14 cellular contexts compared by ENCODE assay signal in the genomic region with DNA sequence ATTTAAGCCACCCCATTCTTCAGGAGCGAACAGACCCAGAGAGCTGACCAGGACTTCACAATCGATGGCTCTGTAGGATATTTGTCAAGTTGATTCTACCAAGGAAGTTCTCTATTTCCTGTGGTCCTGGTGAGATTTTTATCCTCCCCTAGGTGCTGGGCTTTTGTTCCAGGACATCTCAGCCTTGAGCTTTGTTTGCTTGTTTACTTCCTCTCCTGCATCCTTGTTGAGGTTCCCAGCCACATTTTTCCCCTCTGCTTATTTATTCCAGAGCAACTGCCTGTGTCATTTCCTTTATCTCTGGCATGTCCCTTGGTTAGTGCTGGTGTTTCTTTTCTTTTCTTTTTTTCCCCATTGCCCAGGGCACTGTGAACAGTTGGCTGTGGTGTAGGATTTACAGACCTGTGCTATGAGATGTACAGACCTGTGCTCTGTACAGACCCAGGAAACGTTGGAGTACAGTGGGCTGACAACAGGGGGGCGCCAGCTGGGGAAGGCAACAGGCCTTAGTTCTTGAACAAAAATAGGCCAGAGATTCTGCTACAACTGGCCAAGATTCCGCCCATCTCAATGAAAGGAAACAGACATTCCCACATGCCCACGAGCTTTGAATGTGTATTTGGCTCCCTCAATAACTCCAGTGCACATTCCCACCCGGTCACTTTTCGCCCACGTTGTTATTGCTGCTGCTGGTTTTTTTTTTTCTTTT.
A peak's percentile ranks its signal among the peaks of the same experiment; 100 is the strongest.
DNase-seq lines count a peak whose midpoint lies in the region; ATAC-seq, FAIRE-seq and TF ChIP-seq lines count a peak whose summit lies in the region.
"Had no signal": no experiment of that assay in that cellular context is flagged by ENCODE, and none has a peak within 500 bp of the region (broad histone marks: within the 10 kb centered on the region; RNA-seq: fewer than 3 reads in every experiment).

No MANE protein-coding gene starts in this region.

- DNase-seq in DMS53 treated with DMSO at 0.1 percent for 48 hours (lab: John Stamatoyannopoulos, UW; ENCODE audit: unreplicated experiment) (peak; percentile 3), DMS53 (lab: John Stamatoyannopoulos, UW) (no peak), dermis blood vessel endothelial cell (peak; percentile 38), kidney (no peak), uterus (no peak), occipital lobe (lab: John Stamatoyannopoulos, UW) (no peak), lower lobe of right lung (no peak)
- no peak for DNase-seq in activated effector memory CD4-positive, alpha-beta T cell treated with anti-CD3 and anti-CD28 coated beads, Interleukin-2, amount 50 U/mL, for 16 hours
- DNase-seq: activated CD8-positive, alpha-beta memory T cell treated with anti-CD3 and anti-CD28 coated beads, Interleukin-2, amount 50 U/mL, for 4 hours; activated naive CD8-positive, alpha-beta T cell treated with anti-CD3 and anti-CD28 coated beads, Interleukin-2, amount 10 ng/mL, durations not matched to agents 7 days and 5 days; foreskin keratinocyte; naive thymus-derived CD4-positive, alpha-beta T cell; NCI-H526 had no signal

- H3K4me3 ChIP-seq in kidney (ENCODE audit: low read length in 2 of 2) (no peak overlapping the region), uterus (no peak overlapping the region), lower lobe of right lung (no peak overlapping the region)

- H3K27me3 ChIP-seq in uterus (no peaks in the 10 kb centered on the region), lower lobe of right lung (ENCODE audit: low read depth) (no peaks in the 10 kb centered on the region)
- H3K27me3 ChIP-seq: foreskin keratinocyte had no signal

- ATAC-seq in lower lobe of right lung = no peak
- ATAC-seq: foreskin keratinocyte; naive thymus-derived CD4-positive, alpha-beta T cell had no signal

- FAIRE-seq in kidney (lab: Jason Lieb, UNC) = no peak

- intact Hi-C loops in kidney (cut with DNase I) (no loop called here), uterus (cut with DNase I; ENCODE audit: low total_unique reads) (no loop called here), lower lobe of right lung (cut with DNase I) (no loop called here)

- H3K9me3 ChIP-seq in kidney (ENCODE audit: control insufficient read depth in 1 of 2, low read length in 2 of 2) (no peaks in the 10 kb centered on the region), uterus (no peaks in the 10 kb centered on the region), lower lobe of right lung (no peaks in the 10 kb centered on the region)

- TF ChIP-seq POLR2A in uterus (IDR thresholded peaks at IDR 0.05) = no peak

- H3K9ac ChIP-seq in kidney (ENCODE audit: low read length in 2 of 2) = no peak overlapping the region

- H3K27ac ChIP-seq in kidney (ENCODE audit: low read depth in 2 of 2, low read length in 2 of 2) (peak overlapping the region; percentile 35 to 76), uterus (peak overlapping the region; percentile 17 to 45), lower lobe of right lung (no peak overlapping the region)
- H3K27ac ChIP-seq: foreskin keratinocyte, VCaP had no signal

- TF ChIP-seq CTCF in kidney (IDR thresholded peaks at IDR 0.05; ENCODE audit: borderline replicate concordance, extremely low read depth, insufficient read depth) (no peak), uterus (IDR thresholded peaks at IDR 0.05) (no peak), lower lobe of right lung (IDR thresholded peaks at IDR 0.05) (no peak)

- H3K36me3 ChIP-seq in kidney (ENCODE audit: control insufficient read depth in 1 of 2, insufficient read depth in 2 of 2, low read length in 2 of 2) = no peaks in the 10 kb centered on the region
- no peaks in the 10 kb centered on the region for H3K36me3 ChIP-seq in uterus
- no peaks in the 10 kb centered on the region for H3K36me3 ChIP-seq in lower lobe of right lung

- H3K4me1 ChIP-seq in kidney (ENCODE audit: control insufficient read depth in 1 of 2, insufficient read depth in 1 of 2, low read depth in 1 of 2, low read length in 2 of 2) (peaks cover 0 to 2% of the 10 kb centered on the region in 2 donors), uterus (no peaks in the 10 kb centered on the region), lower lobe of right lung (no peaks in the 10 kb centered on the region)

Comparison
In these comparisons a context has a peak if more than half of its experiments do, and no peak if none do; other contexts are left out.
1. DNase-seq: peak in DMS53 treated with DMSO at 0.1 percent for 48 hours (single experiment) and dermis blood vessel endothelial cell (single experiment); none in DMS53 (single experiment), kidney (single experiment), uterus (0 of 2), activated effector memory CD4-positive, alpha-beta T cell treated with anti-CD3 and anti-CD28 coated beads, Interleukin-2, amount 50 U/mL, for 16 hours (single experiment), occipital lobe (single experiment) and lower lobe of right lung (single experiment).